In genomic region chr6:149544646-149545257, GRCh38 we compare ENCODE assay signal across 8 cellular contexts. TPM values are rescaled to one million over a fixed set of nuclear protein-coding genes. Genes with fewer than 3 reads are reported as not detected.
DNase-seq lines count a peak whose midpoint lies in the region; ATAC-seq and TF ChIP-seq lines count a peak whose summit lies in the region.

No MANE protein-coding gene starts in this region.

- intact Hi-C loops in breast epithelium (cut with DNase I; ENCODE audit: low total_unique reads) (no loop called here), mucosa of descending colon (cut with DNase I, micrococcal nuclease) (no loop called here)

- H3K27me3 ChIP-seq in breast epithelium, result no peaks in the 10 kb centered on the region

- H3K9me3 ChIP-seq in breast epithelium, result no peaks in the 10 kb centered on the region
- H3K9me3 ChIP-seq in mucosa of descending colon, result no peaks in the 10 kb centered on the region

- H3K4me3 ChIP-seq in breast epithelium (peak overlapping the region; percentile 86 to 92 (median 87)), mucosa of descending colon (peak overlapping the region; percentile 90)

- in situ Hi-C loops in ACHN (cut with HindIII; ENCODE audit: low pct_ligation_motif_present, low pct_unique_long_range_greater_than_20kb, low sequenced_read_pairs), result no loop called here

- H3K4me1 ChIP-seq in breast epithelium (peaks cover 0 to 15% of the 10 kb centered on the region in 2 donors), mucosa of descending colon (ENCODE audit: low read depth) (peaks cover 15% of the 10 kb centered on the region)

- ATAC-seq in HG03354 (IDR thresholded peaks at IDR 0.05; ENCODE audit: poor library complexity, severe bottlenecking, unreplicated experiment) (peak; percentile 3), mucosa of descending colon (peak; percentile 1), GM18870 (IDR thresholded peaks at IDR 0.05; ENCODE audit: unreplicated experiment) (no peak)

- no peaks in the 10 kb centered on the region for H3K36me3 ChIP-seq in breast epithelium
- no peaks in the 10 kb centered on the region for H3K36me3 ChIP-seq in mucosa of descending colon (ENCODE audit: low read depth)

- no peak for TF ChIP-seq CTCF in breast epithelium (IDR thresholded peaks at IDR 0.05)
- TF ChIP-seq CTCF in mucosa of descending colon (IDR thresholded peaks at IDR 0.05), result no peak

- peak overlapping the region; percentile 98 for H3K27ac ChIP-seq in breast epithelium

- DNase-seq in ACHN (peak; percentile 12), breast epithelium (ENCODE audit: low spot score in 2 of 2) (no peak), mucosa of descending colon (peak in 1 of 3 donors; percentile 6), NCI-H526 treated with DMSO at 0.1 percent for 48 hours (lab: John Stamatoyannopoulos, UW) (no peak), HuH-7.5 (ENCODE audit: low spot score) (no peak), midbrain (lab: John Stamatoyannopoulos, UW) (no peak)

- no peak for TF ChIP-seq POLR2A in breast epithelium (IDR thresholded peaks at IDR 0.05)

RNA-seq across cellular contexts. Expression of gene PPIL4, which starts 1.1 kb away (rescaled TPM):
- total RNA-seq in breast epithelium, result 10 to 100 TPM; 34.7 to 46.0 (median 36.2) TPM
- total RNA-seq in mucosa of descending colon, result 10 to 100 TPM; 16.4 to 25.6 (median 21.5) TPM

RNA-seq across cellular contexts. Expression of gene GINM1, which starts 21.4 kb away (rescaled TPM):
- 10 to 100 TPM; 53.1 to 75.8 (median 54.7) TPM for total RNA-seq in breast epithelium
- total RNA-seq in mucosa of descending colon, result 10 to 100 TPM; 45.6 to 64.6 (median 48.4) TPM

RNA-seq across cellular contexts. Expression of gene ZC3H12D, which starts 59.9 kb away (rescaled TPM):
- 1 to 10 TPM; 2.3 to 6.4 (median 3.8) TPM for total RNA-seq in breast epithelium
- total RNA-seq in mucosa of descending colon, result 1 to 10 TPM; 5.2 to 9.1 (median 8.9) TPM
